ENCODE assay signal across 1 cellular context in the genomic region with DNA sequence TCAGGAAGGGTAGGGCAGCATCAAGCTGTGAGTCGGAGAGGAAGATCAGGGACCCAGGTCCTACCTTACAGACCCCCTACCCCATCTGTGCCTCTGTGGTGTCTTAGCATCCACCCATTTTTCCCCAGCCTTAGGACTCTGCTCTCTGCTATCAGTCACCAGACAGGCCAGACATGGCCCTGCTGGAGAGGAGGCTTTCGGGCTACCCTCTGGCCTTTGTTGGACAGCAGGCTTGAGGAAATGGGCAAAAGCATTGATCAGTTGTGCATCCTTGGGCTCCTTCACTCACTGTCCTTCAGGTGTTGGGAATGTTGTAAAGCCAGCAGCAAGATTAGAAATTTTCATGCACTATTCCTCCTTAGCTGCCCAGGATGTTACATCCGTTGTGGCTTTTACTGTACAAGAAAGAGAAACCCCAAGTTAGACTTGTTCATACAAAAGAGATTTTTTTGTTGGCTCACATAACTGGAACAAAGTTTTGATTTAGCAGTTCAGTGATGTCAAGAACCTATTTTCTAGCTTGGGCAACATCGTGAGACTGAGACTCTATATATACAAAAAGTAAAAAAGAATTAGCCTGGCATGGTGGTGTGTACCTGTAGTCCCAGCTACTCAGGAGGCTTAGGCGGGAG.
TF ChIP-seq lines count a peak whose summit lies in the region.

No MANE protein-coding gene starts in this region.

TF ChIP-seq in GM12878, 131 proteins besides CTCF, POLR2A, EP300 and RAD21:
- TF ChIP-seq, protein P1, sequence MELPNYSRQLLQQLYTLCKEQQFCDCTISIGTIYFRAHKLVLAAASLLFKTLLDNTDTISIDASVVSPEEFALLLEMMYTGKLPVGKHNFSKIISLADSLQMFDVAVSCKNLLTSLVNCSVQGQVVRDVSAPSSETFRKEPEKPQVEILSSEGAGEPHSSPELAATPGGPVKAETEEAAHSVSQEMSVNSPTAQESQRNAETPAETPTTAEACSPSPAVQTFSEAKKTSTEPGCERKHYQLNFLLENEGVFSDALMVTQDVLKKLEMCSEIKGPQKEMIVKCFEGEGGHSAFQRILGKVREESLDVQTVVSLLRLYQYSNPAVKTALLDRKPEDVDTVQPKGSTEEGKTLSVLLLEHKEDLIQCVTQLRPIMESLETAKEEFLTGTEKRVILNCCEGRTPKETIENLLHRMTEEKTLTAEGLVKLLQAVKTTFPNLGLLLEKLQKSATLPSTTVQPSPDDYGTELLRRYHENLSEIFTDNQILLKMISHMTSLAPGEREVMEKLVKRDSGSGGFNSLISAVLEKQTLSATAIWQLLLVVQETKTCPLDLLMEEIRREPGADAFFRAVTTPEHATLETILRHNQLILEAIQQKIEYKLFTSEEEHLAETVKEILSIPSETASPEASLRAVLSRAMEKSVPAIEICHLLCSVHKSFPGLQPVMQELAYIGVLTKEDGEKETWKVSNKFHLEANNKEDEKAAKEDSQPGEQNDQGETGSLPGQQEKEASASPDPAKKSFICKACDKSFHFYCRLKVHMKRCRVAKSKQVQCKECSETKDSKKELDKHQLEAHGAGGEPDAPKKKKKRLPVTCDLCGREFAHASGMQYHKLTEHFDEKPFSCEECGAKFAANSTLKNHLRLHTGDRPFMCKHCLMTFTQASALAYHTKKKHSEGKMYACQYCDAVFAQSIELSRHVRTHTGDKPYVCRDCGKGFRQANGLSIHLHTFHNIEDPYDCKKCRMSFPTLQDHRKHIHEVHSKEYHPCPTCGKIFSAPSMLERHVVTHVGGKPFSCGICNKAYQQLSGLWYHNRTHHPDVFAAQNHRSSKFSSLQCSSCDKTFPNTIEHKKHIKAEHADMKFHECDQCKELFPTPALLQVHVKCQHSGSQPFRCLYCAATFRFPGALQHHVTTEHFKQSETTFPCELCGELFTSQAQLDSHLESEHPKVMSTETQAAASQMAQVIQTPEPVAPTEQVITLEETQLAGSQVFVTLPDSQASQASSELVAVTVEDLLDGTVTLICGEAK (IDR thresholded peaks at IDR 0.05; ENCODE audit: borderline replicate concordance) = no peak
- no peak for TF ChIP-seq SIN3A (IDR thresholded peaks at IDR 0.05; ENCODE audit: low read depth, low read length)
- no peak for TF ChIP-seq SMAD1 (IDR thresholded peaks at IDR 0.05; ENCODE audit: low read depth, partially characterized antibody)
- TF ChIP-seq ZZZ3 (IDR thresholded peaks at IDR 0.05; ENCODE audit: control insufficient read depth, insufficient read length, low read depth) = no peak
- TF ChIP-seq EED (IDR thresholded peaks at IDR 0.05; ENCODE audit: low read depth) = peak; percentile 42; the same call in 1 of the 2 replicates
- TF ChIP-seq, protein P2, sequence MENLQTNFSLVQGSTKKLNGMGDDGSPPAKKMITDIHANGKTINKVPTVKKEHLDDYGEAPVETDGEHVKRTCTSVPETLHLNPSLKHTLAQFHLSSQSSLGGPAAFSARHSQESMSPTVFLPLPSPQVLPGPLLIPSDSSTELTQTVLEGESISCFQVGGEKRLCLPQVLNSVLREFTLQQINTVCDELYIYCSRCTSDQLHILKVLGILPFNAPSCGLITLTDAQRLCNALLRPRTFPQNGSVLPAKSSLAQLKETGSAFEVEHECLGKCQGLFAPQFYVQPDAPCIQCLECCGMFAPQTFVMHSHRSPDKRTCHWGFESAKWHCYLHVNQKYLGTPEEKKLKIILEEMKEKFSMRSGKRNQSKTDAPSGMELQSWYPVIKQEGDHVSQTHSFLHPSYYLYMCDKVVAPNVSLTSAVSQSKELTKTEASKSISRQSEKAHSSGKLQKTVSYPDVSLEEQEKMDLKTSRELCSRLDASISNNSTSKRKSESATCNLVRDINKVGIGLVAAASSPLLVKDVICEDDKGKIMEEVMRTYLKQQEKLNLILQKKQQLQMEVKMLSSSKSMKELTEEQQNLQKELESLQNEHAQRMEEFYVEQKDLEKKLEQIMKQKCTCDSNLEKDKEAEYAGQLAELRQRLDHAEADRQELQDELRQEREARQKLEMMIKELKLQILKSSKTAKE (IDR thresholded peaks at IDR 0.05; ENCODE audit: low read depth, poor library complexity, severe bottlenecking) = no peak
- no peak for TF ChIP-seq EGR1 (IDR thresholded peaks at IDR 0.05; ENCODE audit: borderline replicate concordance in 1 of 2, low read depth in 2 of 2, low read length in 2 of 2)
- no peak for TF ChIP-seq IKZF1 (conservative IDR thresholded peaks at IDR 0.05)
- no peak for TF ChIP-seq WRNIP1 (IDR thresholded peaks at IDR 0.05; ENCODE audit: borderline replicate concordance, low read depth, low read length)
- peak; percentile 43; the same call in 1 of the 2 replicates for TF ChIP-seq RUNX3 (IDR thresholded peaks at IDR 0.05; ENCODE audit: low read length)
TF ChIP-seq in GM12878: peak in this region for 2.
